In the genomic region with DNA sequence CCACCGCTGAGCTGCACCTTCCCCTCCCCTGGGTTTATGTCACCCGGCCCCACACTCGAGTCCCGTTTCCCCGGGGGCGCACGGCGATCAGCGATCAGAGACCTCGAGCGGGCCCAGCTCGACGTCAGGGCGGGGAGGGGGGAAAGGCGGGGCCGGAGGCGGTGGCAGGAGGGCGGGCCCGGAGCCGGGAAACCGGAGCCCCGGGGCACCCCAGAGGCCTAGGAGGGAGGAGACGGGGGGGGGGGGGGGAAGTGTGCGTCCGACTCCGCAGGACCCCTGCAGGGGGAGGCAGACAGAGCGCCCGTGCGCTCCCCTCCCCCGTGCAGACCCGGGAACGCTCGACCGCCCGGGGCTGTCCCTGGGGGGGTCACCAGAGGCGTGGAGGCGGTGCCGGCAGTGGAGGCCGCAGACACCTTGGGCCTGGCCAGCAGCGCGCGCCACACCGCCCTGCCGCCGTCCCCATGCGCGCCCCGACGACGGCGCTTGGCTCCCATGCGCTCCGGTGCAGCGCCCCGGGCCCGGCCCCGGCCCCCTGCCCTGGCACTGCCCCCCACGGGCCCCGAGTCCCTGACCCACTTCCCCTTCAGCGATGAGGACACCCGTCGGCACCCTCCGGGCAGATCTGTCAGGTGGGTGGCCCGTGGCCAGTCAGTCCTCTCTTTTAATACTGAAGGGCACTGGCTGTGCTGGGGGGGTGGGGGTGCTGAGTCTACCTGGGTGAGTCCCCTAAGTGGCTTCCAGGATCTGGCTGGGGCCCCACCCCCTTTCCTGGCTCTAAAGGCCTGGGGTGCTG, we compare ENCODE assay signal across 1 cellular context.
A peak's percentile ranks its signal among the peaks of the same experiment; 100 is the strongest.
TF ChIP-seq lines count a peak whose summit lies in the region.

No MANE protein-coding gene starts in this region.

TF ChIP-seq in WTC11, 78 proteins besides CTCF, POLR2A, EP300 and RAD21 (continued from another document):
- TF ChIP-seq, protein P1, sequence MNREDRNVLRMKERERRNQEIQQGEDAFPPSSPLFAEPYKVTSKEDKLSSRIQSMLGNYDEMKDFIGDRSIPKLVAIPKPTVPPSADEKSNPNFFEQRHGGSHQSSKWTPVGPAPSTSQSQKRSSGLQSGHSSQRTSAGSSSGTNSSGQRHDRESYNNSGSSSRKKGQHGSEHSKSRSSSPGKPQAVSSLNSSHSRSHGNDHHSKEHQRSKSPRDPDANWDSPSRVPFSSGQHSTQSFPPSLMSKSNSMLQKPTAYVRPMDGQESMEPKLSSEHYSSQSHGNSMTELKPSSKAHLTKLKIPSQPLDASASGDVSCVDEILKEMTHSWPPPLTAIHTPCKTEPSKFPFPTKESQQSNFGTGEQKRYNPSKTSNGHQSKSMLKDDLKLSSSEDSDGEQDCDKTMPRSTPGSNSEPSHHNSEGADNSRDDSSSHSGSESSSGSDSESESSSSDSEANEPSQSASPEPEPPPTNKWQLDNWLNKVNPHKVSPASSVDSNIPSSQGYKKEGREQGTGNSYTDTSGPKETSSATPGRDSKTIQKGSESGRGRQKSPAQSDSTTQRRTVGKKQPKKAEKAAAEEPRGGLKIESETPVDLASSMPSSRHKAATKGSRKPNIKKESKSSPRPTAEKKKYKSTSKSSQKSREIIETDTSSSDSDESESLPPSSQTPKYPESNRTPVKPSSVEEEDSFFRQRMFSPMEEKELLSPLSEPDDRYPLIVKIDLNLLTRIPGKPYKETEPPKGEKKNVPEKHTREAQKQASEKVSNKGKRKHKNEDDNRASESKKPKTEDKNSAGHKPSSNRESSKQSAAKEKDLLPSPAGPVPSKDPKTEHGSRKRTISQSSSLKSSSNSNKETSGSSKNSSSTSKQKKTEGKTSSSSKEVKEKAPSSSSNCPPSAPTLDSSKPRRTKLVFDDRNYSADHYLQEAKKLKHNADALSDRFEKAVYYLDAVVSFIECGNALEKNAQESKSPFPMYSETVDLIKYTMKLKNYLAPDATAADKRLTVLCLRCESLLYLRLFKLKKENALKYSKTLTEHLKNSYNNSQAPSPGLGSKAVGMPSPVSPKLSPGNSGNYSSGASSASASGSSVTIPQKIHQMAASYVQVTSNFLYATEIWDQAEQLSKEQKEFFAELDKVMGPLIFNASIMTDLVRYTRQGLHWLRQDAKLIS (CRISPR knock-in tag; IDR thresholded peaks at IDR 0.05; ENCODE audit: borderline replicate concordance) = no peak
- TF ChIP-seq, protein P2, sequence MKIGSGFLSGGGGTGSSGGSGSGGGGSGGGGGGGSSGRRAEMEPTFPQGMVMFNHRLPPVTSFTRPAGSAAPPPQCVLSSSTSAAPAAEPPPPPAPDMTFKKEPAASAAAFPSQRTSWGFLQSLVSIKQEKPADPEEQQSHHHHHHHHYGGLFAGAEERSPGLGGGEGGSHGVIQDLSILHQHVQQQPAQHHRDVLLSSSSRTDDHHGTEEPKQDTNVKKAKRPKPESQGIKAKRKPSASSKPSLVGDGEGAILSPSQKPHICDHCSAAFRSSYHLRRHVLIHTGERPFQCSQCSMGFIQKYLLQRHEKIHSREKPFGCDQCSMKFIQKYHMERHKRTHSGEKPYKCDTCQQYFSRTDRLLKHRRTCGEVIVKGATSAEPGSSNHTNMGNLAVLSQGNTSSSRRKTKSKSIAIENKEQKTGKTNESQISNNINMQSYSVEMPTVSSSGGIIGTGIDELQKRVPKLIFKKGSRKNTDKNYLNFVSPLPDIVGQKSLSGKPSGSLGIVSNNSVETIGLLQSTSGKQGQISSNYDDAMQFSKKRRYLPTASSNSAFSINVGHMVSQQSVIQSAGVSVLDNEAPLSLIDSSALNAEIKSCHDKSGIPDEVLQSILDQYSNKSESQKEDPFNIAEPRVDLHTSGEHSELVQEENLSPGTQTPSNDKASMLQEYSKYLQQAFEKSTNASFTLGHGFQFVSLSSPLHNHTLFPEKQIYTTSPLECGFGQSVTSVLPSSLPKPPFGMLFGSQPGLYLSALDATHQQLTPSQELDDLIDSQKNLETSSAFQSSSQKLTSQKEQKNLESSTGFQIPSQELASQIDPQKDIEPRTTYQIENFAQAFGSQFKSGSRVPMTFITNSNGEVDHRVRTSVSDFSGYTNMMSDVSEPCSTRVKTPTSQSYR (CRISPR knock-in tag; IDR thresholded peaks at IDR 0.05) = 0 out of 2 replicates have a peak, but pooled peaks have one; percentile 23
- 0 out of 2 replicates have a peak, but pooled peaks have one; percentile 47 for TF ChIP-seq MYBL2 (CRISPR knock-in tag; IDR thresholded peaks at IDR 0.05)
- TF ChIP-seq, protein P3, sequence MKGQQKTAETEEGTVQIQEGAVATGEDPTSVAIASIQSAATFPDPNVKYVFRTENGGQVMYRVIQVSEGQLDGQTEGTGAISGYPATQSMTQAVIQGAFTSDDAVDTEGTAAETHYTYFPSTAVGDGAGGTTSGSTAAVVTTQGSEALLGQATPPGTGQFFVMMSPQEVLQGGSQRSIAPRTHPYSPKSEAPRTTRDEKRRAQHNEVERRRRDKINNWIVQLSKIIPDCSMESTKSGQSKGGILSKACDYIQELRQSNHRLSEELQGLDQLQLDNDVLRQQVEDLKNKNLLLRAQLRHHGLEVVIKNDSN (CRISPR knock-in tag; IDR thresholded peaks at IDR 0.05) = no peak
- TF ChIP-seq ZNF219 (CRISPR knock-in tag; IDR thresholded peaks at IDR 0.05; ENCODE audit: borderline replicate concordance) = 0 out of 2 replicates have a peak, but pooled peaks have one; percentile 50
TF ChIP-seq in WTC11: peak in this region for 9.
